23 cellular contexts compared by ENCODE assay signal in genomic region chr15:88491158-88491557, GRCh38. TPM values are rescaled to one million over a fixed set of nuclear protein-coding genes. Genes with fewer than 3 reads are reported as not detected.
DNase-seq lines count a peak whose midpoint lies in the region; ATAC-seq, FAIRE-seq and TF ChIP-seq lines count a peak whose summit lies in the region.
"Had no signal": no experiment of that assay in that cellular context is flagged by ENCODE, and none has a peak within 500 bp of the region (broad histone marks: within the 10 kb centered on the region; RNA-seq: fewer than 3 reads in every experiment).

No MANE protein-coding gene starts in this region.

- H3K27ac ChIP-seq in H1 (ENCODE audit: low read depth, low read length) (no peak overlapping the region), small intestine (ENCODE audit: low read depth in 1 of 2, low read length in 1 of 2) (no peak overlapping the region)
- H3K27ac ChIP-seq: brain microvascular endothelial cell, coronary artery, heart left ventricle, spleen, transverse colon had no signal

- no peak overlapping the region for H4K8ac ChIP-seq in H1 (ENCODE audit: extremely low read depth, insufficient read depth, low read length)

- TF ChIP-seq CTCF in H1 (IDR thresholded peaks at IDR 0.05; ENCODE audit: control extremely low read depth in 1 of 3, insufficient read depth in 1 of 3, low read depth in 1 of 3, low read length in 3 of 3) (no peak), mesothelial cell of epicardium (IDR thresholded peaks at IDR 0.05; ENCODE audit: unreplicated experiment) (no peak)

- H3K14ac ChIP-seq in H1 (ENCODE audit: insufficient read length), result no peak overlapping the region

- no peaks in the 10 kb centered on the region for H3K79me2 ChIP-seq in H1 (ENCODE audit: control insufficient read depth in 1 of 2, insufficient read depth in 2 of 2, low read length in 2 of 2)

- 84% methylated on average over 10 of the region's 10 CpGs; no CpG with 5 or more reads in 1 of the 2 experiments for WGBS in H1 (ENCODE audit: extremely low coverage in 1 of 2, insufficient coverage in 1 of 2, insufficient read length in 1 of 2, insufficient replicate concordance in 2 of 2, low coverage in 1 of 2, low lambda C conversion rate in 2 of 2, missing lambda C conversion rate in 1 of 2), 2 experiments
- WGBS in small intestine, 3 donors, result 50 to 65% (median 54%) methylated on average over 10 of the region's 10 CpGs

- H3K27ac Mint-ChIP-seq in mesothelial cell of epicardium, result no peak overlapping the region
- no peak overlapping the region for H3K27ac Mint-ChIP-seq in T-cell
- H3K27ac Mint-ChIP-seq: activated CD4-positive, alpha-beta T cell treated with anti-CD3 and anti-CD28 coated beads, Interleukin-2, amount 10 ng/mL, durations not matched to agents 24 days and 14 days; activated CD8-positive, alpha-beta memory T cell treated with anti-CD3 and anti-CD28 coated beads, Interleukin-2, amount 10 ng/mL, durations not matched to agents 7 days and 5 days; CD4-positive, CD25-positive, alpha-beta regulatory T cell; stimulated activated naive CD8-positive, alpha-beta T cell treated with anti-CD3 and anti-CD28 coated beads, Interleukin-15, amount 100 ng/mL, for 72 hours; T-helper 1 cell treated with Interleukin-12 subunit alpha and Interleukin-12 subunit beta and Interleukin-4 antibody, amounts not matched to agents 30 μg/mL and 1 μg/mL, for 36 hours had no signal

- H3K4me1 Mint-ChIP-seq in mesothelial cell of epicardium (peaks cover 2% of the 10 kb centered on the region), T-cell (no peaks in the 10 kb centered on the region)
- H3K4me1 Mint-ChIP-seq: activated CD4-positive, alpha-beta T cell treated with anti-CD3 and anti-CD28 coated beads, Interleukin-2, amount 10 ng/mL, durations not matched to agents 24 days and 14 days; activated CD8-positive, alpha-beta memory T cell treated with anti-CD3 and anti-CD28 coated beads, Interleukin-2, amount 10 ng/mL, durations not matched to agents 7 days and 5 days; CD4-positive, CD25-positive, alpha-beta regulatory T cell; stimulated activated naive CD8-positive, alpha-beta T cell treated with anti-CD3 and anti-CD28 coated beads, Interleukin-15, amount 100 ng/mL, for 72 hours had no signal

- TF ChIP-seq EP300 in H1 (IDR thresholded peaks at IDR 0.05; ENCODE audit: borderline replicate concordance in 1 of 2, low read depth in 2 of 2, low read length in 2 of 2), result no peak

- no peak overlapping the region for H3K4me2 ChIP-seq in H1 (ENCODE audit: insufficient read depth in 1 of 2, low read depth in 2 of 2, low read length in 2 of 2)

- H3K9me3 ChIP-seq in H1 (ENCODE audit: insufficient read depth in 2 of 2, low read depth in 1 of 2, low read length in 1 of 2), result no peaks in the 10 kb centered on the region
- H3K9me3 ChIP-seq in small intestine (ENCODE audit: control insufficient read depth, low read depth), result no peaks in the 10 kb centered on the region
- H3K9me3 ChIP-seq: heart left ventricle, spleen, transverse colon had no signal

- POLR2A ChIA-PET in H1 (lab: Charles Lee; ENCODE audit: partially characterized antibody), result no interaction called here
- POLR2A ChIA-PET in T-cell (lab: Charles Lee), result no interaction called here

- TF ChIP-seq RAD21 in H1 (IDR thresholded peaks at IDR 0.05 in 1 of 2, conservative IDR thresholded peaks at IDR 0.05 in 1 of 2; ENCODE audit: low read depth in 2 of 2, low read length in 2 of 2), result no peak

- no peak overlapping the region for H3K9ac ChIP-seq in H1 (replicated peaks in 1 of 4; ENCODE audit: extremely low read depth in 1 of 4, low read depth in 3 of 4, low read length in 3 of 4)

- ATAC-seq in T-cell (replicated peaks in 1 of 4), result no peak
- ATAC-seq: activated CD8-positive, alpha-beta memory T cell treated with anti-CD3 and anti-CD28 coated beads, Interleukin-2, amount 10 ng/mL, durations not matched to agents 7 days and 5 days; heart left ventricle; stimulated activated naive CD8-positive, alpha-beta T cell treated with anti-CD3 and anti-CD28 coated beads, Interleukin-15, amount 100 ng/mL, for 72 hours had no signal

- H2BK12ac ChIP-seq in H1 (ENCODE audit: low read depth, low read length), result no peak overlapping the region; the same call in 1 of the 2 replicates

- no peaks in the 10 kb centered on the region for H3K23me2 ChIP-seq in H1 (ENCODE audit: low read depth, low read length)

- H3K4me3 ChIP-seq in H1 (ENCODE audit: extremely low read depth in 1 of 4, insufficient read depth in 2 of 4, low read depth in 3 of 4, low read length in 4 of 4) (no peak overlapping the region), small intestine (ENCODE audit: low read depth in 1 of 2, low read length in 2 of 2) (no peak overlapping the region)
- H3K4me3 ChIP-seq: coronary artery, heart left ventricle, spleen, transverse colon had no signal

- H3K4me3 Mint-ChIP-seq in mesothelial cell of epicardium (no peak overlapping the region), T-cell (no peak overlapping the region)
- H3K4me3 Mint-ChIP-seq: activated CD4-positive, alpha-beta T cell treated with anti-CD3 and anti-CD28 coated beads, Interleukin-2, amount 10 ng/mL, durations not matched to agents 24 days and 14 days; activated CD8-positive, alpha-beta memory T cell treated with anti-CD3 and anti-CD28 coated beads, Interleukin-2, amount 10 ng/mL, durations not matched to agents 7 days and 5 days; CD4-positive, CD25-positive, alpha-beta regulatory T cell; stimulated activated naive CD8-positive, alpha-beta T cell treated with anti-CD3 and anti-CD28 coated beads, Interleukin-15, amount 100 ng/mL, for 72 hours; T-helper 1 cell treated with Interleukin-12 subunit alpha and Interleukin-12 subunit beta and Interleukin-4 antibody, amounts not matched to agents 30 μg/mL and 1 μg/mL, for 36 hours had no signal

- no peaks in the 10 kb centered on the region for H3K36me3 ChIP-seq in H1 (ENCODE audit: control insufficient read depth in 2 of 4, insufficient read depth in 4 of 4, low read length in 3 of 4)
- H3K36me3 ChIP-seq in small intestine (ENCODE audit: control insufficient read depth in 2 of 2, insufficient read depth in 2 of 2, low read length in 2 of 2), result no peaks in the 10 kb centered on the region
- H3K36me3 ChIP-seq: brain microvascular endothelial cell, transverse colon had no signal

- TF ChIP-seq POLR2A in H1 (IDR thresholded peaks at IDR 0.05; ENCODE audit: control extremely low read depth in 1 of 2, low read depth in 2 of 2, low read length in 2 of 2), result no peak

- DNase-seq in NCI-H748 (lab: John Stamatoyannopoulos, UW; ENCODE audit: unreplicated experiment) (peak; percentile 55), NCI-H748 treated with DMSO at 0.1 percent for 48 hours (lab: John Stamatoyannopoulos, UW) (no peak), NCI-H510A treated with DMSO at 0.1 percent for 48 hours (lab: John Stamatoyannopoulos, UW) (peak; percentile 34), H1 (ENCODE audit: low read depth in 1 of 2, low spot score in 2 of 2) (no peak), small intestine (peak; percentile 25), mesothelial cell of epicardium (ENCODE audit: low spot score in 2 of 2, unreplicated experiment in 2 of 2) (no peak), T-cell (no peak), NOMO-1 treated with DMSO at 0.1 percent for 48 hours (lab: John Stamatoyannopoulos, UW; ENCODE audit: unreplicated experiment) (no peak)
- DNase-seq: activated CD4-positive, alpha-beta T cell treated with anti-CD3 and anti-CD28 coated beads, Interleukin-2, amount 10 ng/mL, durations not matched to agents 24 days and 14 days; activated CD8-positive, alpha-beta memory T cell treated with anti-CD3 and anti-CD28 coated beads, Interleukin-2, amount 10 ng/mL, durations not matched to agents 7 days and 5 days; activated effector memory CD4-positive, alpha-beta T cell treated with anti-CD3 and anti-CD28 coated beads, Interleukin-2, amount 50 U/mL, for 16 hours; brain microvascular endothelial cell; CD4-positive, CD25-positive, alpha-beta regulatory T cell; heart left ventricle; NCI-H446 treated with DMSO at 0.1 percent for 48 hours; spleen; stimulated activated CD4-positive, alpha-beta T cell treated with anti-CD3 and anti-CD28 coated beads, Interleukin-4, amount 100 ng/mL, for 24 hours; stimulated activated naive CD8-positive, alpha-beta T cell treated with anti-CD3 and anti-CD28 coated beads, Interleukin-15, amount 100 ng/mL, for 72 hours; transverse colon had no signal

- no peak overlapping the region for H3K18ac ChIP-seq in H1 (ENCODE audit: extremely low read depth, low read length)

- CTCF ChIA-PET in H1 (lab: Charles Lee; ENCODE audit: partially characterized antibody) (interaction anchor here (3.4 to 4.5 kb wide), 2 partner anchors 12 to 123 kb away, joined by 32 to 41 read pairs; no protein-coding TSS in a partner anchor), T-cell (lab: Charles Lee) (no interaction called here)

- H3K4ac ChIP-seq in H1 (replicated peaks; ENCODE audit: insufficient read length, low read depth, low read length), result no peak overlapping the region

- H4K91ac ChIP-seq in H1 (replicated peaks; ENCODE audit: insufficient read length, low read length), result peak overlapping the region; percentile 39

- H3K9me3 Mint-ChIP-seq in mesothelial cell of epicardium (no peaks in the 10 kb centered on the region), T-cell (no peaks in the 10 kb centered on the region)
- H3K9me3 Mint-ChIP-seq: activated CD4-positive, alpha-beta T cell treated with anti-CD3 and anti-CD28 coated beads, Interleukin-2, amount 10 ng/mL, durations not matched to agents 24 days and 14 days; CD4-positive, CD25-positive, alpha-beta regulatory T cell; stimulated activated naive CD8-positive, alpha-beta T cell treated with anti-CD3 and anti-CD28 coated beads, Interleukin-15, amount 100 ng/mL, for 72 hours; T-helper 1 cell treated with Interleukin-12 subunit alpha and Interleukin-12 subunit beta and Interleukin-4 antibody, amounts not matched to agents 30 μg/mL and 1 μg/mL, for 36 hours had no signal

- no peak overlapping the region for H3K56ac ChIP-seq in H1 (replicated peaks; ENCODE audit: insufficient read length, low read depth, low read length)

- H3K36me3 Mint-ChIP-seq in mesothelial cell of epicardium, result no peaks in the 10 kb centered on the region
- peaks cover 6% of the 10 kb centered on the region for H3K36me3 Mint-ChIP-seq in T-cell
- H3K36me3 Mint-ChIP-seq: activated CD8-positive, alpha-beta memory T cell treated with anti-CD3 and anti-CD28 coated beads, Interleukin-2, amount 10 ng/mL, durations not matched to agents 7 days and 5 days had no signal

- H3K23ac ChIP-seq in H1 (ENCODE audit: insufficient read length), result no peak overlapping the region

- H3K27me3 ChIP-seq in H1 (replicated peaks in 1 of 4; ENCODE audit: control insufficient read depth in 3 of 4, extremely low read depth in 1 of 4, insufficient read depth in 3 of 4, low read length in 3 of 4), result no peaks in the 10 kb centered on the region; a peak in 1 of 7 replicates
- H3K27me3 ChIP-seq in small intestine (ENCODE audit: control insufficient read depth in 2 of 2, insufficient read depth in 2 of 2, low read length in 2 of 2), result no peaks in the 10 kb centered on the region
- H3K27me3 ChIP-seq: brain microvascular endothelial cell, heart left ventricle, spleen, transverse colon had no signal

- H2BK15ac ChIP-seq in H1 (ENCODE audit: low read length), result no peak overlapping the region

- no peaks in the 10 kb centered on the region for H4K20me1 ChIP-seq in H1 (replicated peaks in 1 of 2; ENCODE audit: control insufficient read depth in 1 of 2, insufficient read depth in 2 of 2, low read length in 2 of 2)

- no peak overlapping the region for H2BK120ac ChIP-seq in H1 (replicated peaks; ENCODE audit: low read depth, low read length)

- FAIRE-seq in H1 (lab: Jason Lieb, UNC), result no peak
- FAIRE-seq in small intestine (lab: Jason Lieb, UNC), result no peak
- FAIRE-seq: GM12892, H54 had no signal

- no peaks in the 10 kb centered on the region for H3K79me1 ChIP-seq in H1 (ENCODE audit: low read depth, low read length)

- H4K5ac ChIP-seq in H1 (ENCODE audit: insufficient read length, low read depth, low read length), result no peak overlapping the region

- H2BK20ac ChIP-seq in H1 (ENCODE audit: low read length), result no peak overlapping the region

- no peak overlapping the region for H2AK5ac ChIP-seq in H1 (ENCODE audit: low read depth, low read length)

- H3K4me1 ChIP-seq in H1 (replicated peaks in 1 of 4; ENCODE audit: control insufficient read depth in 3 of 4, insufficient read depth in 4 of 4, low read length in 3 of 4) (peaks cover 0 to 11% (median 0%) of the 10 kb centered on the region in 4 experiments; a peak in 2 of 7 replicates), small intestine (ENCODE audit: control insufficient read depth in 2 of 2, insufficient read depth in 1 of 2, low read depth in 1 of 2, low read length in 1 of 2) (no peaks in the 10 kb centered on the region)
- H3K4me1 ChIP-seq: spleen, transverse colon had no signal

- no peak overlapping the region; the same call in 1 of the 2 replicates for H2AFZ ChIP-seq in H1 (ENCODE audit: low read length)

- H2BK5ac ChIP-seq in H1 (ENCODE audit: low read depth, low read length), result no peak overlapping the region; the same call in 1 of the 2 replicates

- no peaks in the 10 kb centered on the region for H3K27me3 Mint-ChIP-seq in mesothelial cell of epicardium (ENCODE audit: low read depth)
- no peaks in the 10 kb centered on the region for H3K27me3 Mint-ChIP-seq in T-cell
- H3K27me3 Mint-ChIP-seq: activated CD4-positive, alpha-beta T cell treated with anti-CD3 and anti-CD28 coated beads, Interleukin-2, amount 10 ng/mL, durations not matched to agents 24 days and 14 days; activated CD8-positive, alpha-beta memory T cell treated with anti-CD3 and anti-CD28 coated beads, Interleukin-2, amount 10 ng/mL, durations not matched to agents 7 days and 5 days; CD4-positive, CD25-positive, alpha-beta regulatory T cell; stimulated activated naive CD8-positive, alpha-beta T cell treated with anti-CD3 and anti-CD28 coated beads, Interleukin-15, amount 100 ng/mL, for 72 hours had no signal

RNA-seq across cellular contexts. Expression of gene MRPS11, which starts 23.6 kb away (rescaled TPM):
- total RNA-seq in H1 (2021; fragmentation: NEBNext Ultra II Directional; extraction: Animal tissue kit (Norgen Biotek cat#: 25700)), result 41.4 and 50.4 TPM in 2 replicates
- polyA plus RNA-seq in H1 (2011; rRNA removed) (57.6 and 59.2 TPM in 2 replicates), small intestine (10 to 100 TPM; 57.0 to 79.8 (median 70.8) TPM)
- 61.2 TPM for polyA plus RNA-seq in H1 (2011; cell fraction: cytosol; rRNA removed)
- polyA plus RNA-seq in H1 (2011; cell fraction: nucleus; rRNA removed), result 55.9 TPM
- 39.5 to 60.0 TPM (median 55.8 TPM) in 4 replicates for polyA plus RNA-seq in H1 (2012, experiment 1 of 2)
- 62.0 TPM for polyA plus RNA-seq in H1 (2012, experiment 2 of 2)
- 44.2 TPM for polyA plus RNA-seq in H1 (2013, experiment 1 of 2)
- 45.2 TPM for polyA plus RNA-seq in H1 (2013, experiment 2 of 2)
- 16.6 and 24.2 TPM in 2 replicates for polyA minus RNA-seq in H1 (2011; rRNA and poly(A)+ RNA removed)
- polyA minus RNA-seq in H1 (2011; cell fraction: cytosol; rRNA and poly(A)+ RNA removed), result 24.1 TPM
- 33.1 TPM for polyA minus RNA-seq in H1 (2011; cell fraction: nucleus; rRNA and poly(A)+ RNA removed)
- total RNA-seq in mesothelial cell of epicardium (31.2 to 38.9 TPM (median 33.1 TPM) in 3 replicates), T-cell (10 to 100 TPM; 16.7 to 33.0 (median 27.4) TPM)

RNA-seq across cellular contexts. Expression of gene MRPL46, which starts 24.0 kb away (rescaled TPM):
- total RNA-seq in H1 (2021; fragmentation: NEBNext Ultra II Directional; extraction: Animal tissue kit (Norgen Biotek cat#: 25700)), result 24.4 and 24.5 TPM in 2 replicates
- polyA plus RNA-seq in H1 (2011; rRNA removed), result 17.2 and 18.3 TPM in 2 replicates
- 28.7 TPM for polyA plus RNA-seq in H1 (2011; cell fraction: cytosol; rRNA removed)
- polyA plus RNA-seq in H1 (2011; cell fraction: nucleus; rRNA removed), result 15.3 TPM
- 19.5 to 27.0 TPM (median 26.7 TPM) in 4 replicates for polyA plus RNA-seq in H1 (2012, experiment 1 of 2)
- 14.4 TPM for polyA plus RNA-seq in H1 (2012, experiment 2 of 2)
- polyA plus RNA-seq in H1 (2013, experiment 1 of 2), result 27.0 TPM
- polyA plus RNA-seq in H1 (2013, experiment 2 of 2), result 27.8 TPM
- 11.5 and 13.1 TPM in 2 replicates for polyA minus RNA-seq in H1 (2011; rRNA and poly(A)+ RNA removed)
- 9.5 TPM for polyA minus RNA-seq in H1 (2011; cell fraction: cytosol; rRNA and poly(A)+ RNA removed)
- polyA minus RNA-seq in H1 (2011; cell fraction: nucleus; rRNA and poly(A)+ RNA removed), result 25.5 TPM
- 10 to 100 TPM; 40.3 to 61.7 (median 49.6) TPM for polyA plus RNA-seq in small intestine
- total RNA-seq in mesothelial cell of epicardium, result 18.6 to 19.2 TPM (median 18.9 TPM) in 3 replicates
- total RNA-seq in T-cell, result 10 to 100 TPM; 12.0 to 26.4 (median 21.0) TPM

RNA-seq across cellular contexts. Expression of gene DET1, which starts 55.3 kb away (rescaled TPM):
- total RNA-seq in H1 (2021; fragmentation: NEBNext Ultra II Directional; extraction: Animal tissue kit (Norgen Biotek cat#: 25700)), result 5.4 and 6.1 TPM in 2 replicates
- polyA plus RNA-seq in H1 (2011; rRNA removed) (7.7 and 8.5 TPM in 2 replicates), small intestine (1 to 10 TPM; 1.1 to 3.8 (median 3.2) TPM)
- polyA plus RNA-seq in H1 (2011; cell fraction: cytosol; rRNA removed), result 8.6 TPM
- 12.2 TPM for polyA plus RNA-seq in H1 (2011; cell fraction: nucleus; rRNA removed)
- 5.2 to 7.4 TPM (median 6.1 TPM) in 4 replicates for polyA plus RNA-seq in H1 (2012, experiment 1 of 2)
- 3.0 TPM for polyA plus RNA-seq in H1 (2012, experiment 2 of 2)
- 4.3 TPM for polyA plus RNA-seq in H1 (2013, experiment 1 of 2)
- 3.5 TPM for polyA plus RNA-seq in H1 (2013, experiment 2 of 2)
- 15.5 and 16.5 TPM in 2 replicates for polyA minus RNA-seq in H1 (2011; rRNA and poly(A)+ RNA removed)
- polyA minus RNA-seq in H1 (2011; cell fraction: cytosol; rRNA and poly(A)+ RNA removed), result 5.4 TPM
- 16.3 TPM for polyA minus RNA-seq in H1 (2011; cell fraction: nucleus; rRNA and poly(A)+ RNA removed)
- total RNA-seq in mesothelial cell of epicardium (13.9 to 14.7 TPM (median 14.4 TPM) in 3 replicates), T-cell (1 to 10 TPM; 4.1 to 9.4 (median 6.4) TPM)

Comparison
In these comparisons a context has a peak if more than half of its experiments do, and no peak if none do; other contexts are left out.
1. DNase-seq: peak in NCI-H748 (single experiment), NCI-H510A treated with DMSO at 0.1 percent for 48 hours (single experiment) and small intestine (single experiment); none in NCI-H748 treated with DMSO at 0.1 percent for 48 hours (single experiment), H1 (0 of 2), mesothelial cell of epicardium (0 of 2), T-cell (0 of 34) and NOMO-1 treated with DMSO at 0.1 percent for 48 hours (single experiment).